ENCODE assay signal across 24 cellular contexts in the genomic region with DNA sequence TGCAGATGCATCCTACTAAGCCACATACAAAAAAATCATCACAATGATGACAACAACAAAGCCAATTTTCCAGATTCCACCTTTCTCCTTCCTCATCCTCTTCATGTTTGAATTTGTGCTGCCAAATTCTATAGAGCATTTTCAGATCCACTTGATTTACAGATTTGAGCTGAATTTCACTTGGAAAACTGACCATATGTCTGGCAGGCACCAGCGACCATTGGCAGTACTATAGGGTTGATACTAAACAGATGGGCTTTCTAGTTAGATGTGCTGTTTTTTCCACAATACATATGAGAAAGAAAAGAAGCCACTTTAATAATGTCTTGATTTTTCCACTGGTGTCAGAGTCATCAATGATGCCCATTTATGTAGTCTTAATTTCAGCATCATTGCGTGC.
"Had no signal": no experiment of that assay in that cellular context is flagged by ENCODE, and none has a peak within 500 bp of the region (broad histone marks: within the 10 kb centered on the region; RNA-seq: fewer than 3 reads in every experiment).

No MANE protein-coding gene starts in this region.

- H3K36me3 ChIP-seq: esophagus squamous epithelium, gastrocnemius medialis, neural progenitor cell, ovary, sigmoid colon, stomach, thyroid gland had no signal

- H3K27ac ChIP-seq: coronary artery, esophagus squamous epithelium, gastrocnemius medialis, neural progenitor cell, ovary, psoas muscle, sigmoid colon, stomach, thyroid gland had no signal

- H3K9me3 Mint-ChIP-seq: naive B cell; natural killer cell treated with Interleukin-12 subunit alpha and Interleukin-12 subunit beta and Interleukin-15 and Interleukin-18, amount 100 ng/mL, for 72 hours; neural progenitor cell; stimulated activated effector memory CD8-positive, alpha-beta T cell treated with anti-CD3 and anti-CD28 coated beads, Interleukin-12 subunit alpha, Interleukin-12 subunit beta, amount 100 ng/mL, for 72 hours had no signal

- H2AFZ ChIP-seq: neural progenitor cell had no signal

- H3K4me1 ChIP-seq: esophagus squamous epithelium, gastrocnemius medialis, neural progenitor cell, psoas muscle, sigmoid colon, stomach, thyroid gland had no signal

- H3K4me3 ChIP-seq: coronary artery, esophagus squamous epithelium, gastrocnemius medialis, mucosa of descending colon, neural progenitor cell, ovary, psoas muscle, sigmoid colon, stomach, thyroid gland had no signal

- H3K27me3 ChIP-seq: gastrocnemius medialis, neural progenitor cell, ovary, sigmoid colon, thyroid gland had no signal

- H3K36me3 Mint-ChIP-seq: mesothelial cell of epicardium; naive B cell; natural killer cell treated with Interleukin-12 subunit alpha and Interleukin-12 subunit beta and Interleukin-15 and Interleukin-18, amount 100 ng/mL, for 72 hours; neural progenitor cell; stimulated activated effector memory CD8-positive, alpha-beta T cell treated with anti-CD3 and anti-CD28 coated beads, Interleukin-12 subunit alpha, Interleukin-12 subunit beta, amount 100 ng/mL, for 72 hours had no signal

- H3K27ac Mint-ChIP-seq: mesothelial cell of epicardium; naive B cell; natural killer cell treated with Interleukin-12 subunit alpha and Interleukin-12 subunit beta and Interleukin-15 and Interleukin-18, amount 100 ng/mL, for 72 hours; neural progenitor cell; stimulated activated effector memory CD8-positive, alpha-beta T cell treated with anti-CD3 and anti-CD28 coated beads, Interleukin-12 subunit alpha, Interleukin-12 subunit beta, amount 100 ng/mL, for 72 hours had no signal

- H3K9ac ChIP-seq: neural progenitor cell had no signal

- H3K4me3 Mint-ChIP-seq: mesothelial cell of epicardium; naive B cell; natural killer cell treated with Interleukin-12 subunit alpha and Interleukin-12 subunit beta and Interleukin-15 and Interleukin-18, amount 100 ng/mL, for 72 hours; neural progenitor cell; stimulated activated effector memory CD8-positive, alpha-beta T cell treated with anti-CD3 and anti-CD28 coated beads, Interleukin-12 subunit alpha, Interleukin-12 subunit beta, amount 100 ng/mL, for 72 hours had no signal

- H3K4me1 Mint-ChIP-seq: mesothelial cell of epicardium; naive B cell; neural progenitor cell; stimulated activated effector memory CD8-positive, alpha-beta T cell treated with anti-CD3 and anti-CD28 coated beads, Interleukin-12 subunit alpha, Interleukin-12 subunit beta, amount 100 ng/mL, for 72 hours had no signal

- DNase-seq: dermis blood vessel endothelial cell; effector memory CD4-positive, alpha-beta T cell; erythroblast; esophagus squamous epithelium; gastrocnemius medialis; kidney; mesenchymal stem cell; mucosa of descending colon; naive B cell; ovary; psoas muscle; right cardiac atrium; sigmoid colon; stimulated activated CD4-positive, alpha-beta T cell treated with anti-CD3 and anti-CD28 coated beads, Interleukin-2, amount 100 ng/mL, for 24 hours; stimulated activated CD4-positive, alpha-beta T cell treated with anti-CD3 and anti-CD28 coated beads, Interleukin-4, amount 100 ng/mL, for 24 hours; stimulated activated naive CD4-positive, alpha-beta T cell treated with Interleukin-2 at 50 U/mL for 16 hours; thyroid gland; trophoblast cell had no signal

- H3K4me2 ChIP-seq: neural progenitor cell had no signal

- H3K9me3 ChIP-seq: esophagus squamous epithelium, gastrocnemius medialis, mucosa of descending colon, ovary, psoas muscle, sigmoid colon, stomach, thyroid gland had no signal
